ENCODE assay signal across 1 cellular context in genomic region chr1:241536969-241537368, GRCh38.
TF ChIP-seq lines count a peak whose summit lies in the region.

No MANE protein-coding gene starts in this region.

TF ChIP-seq in GM12878, 131 proteins besides CTCF, POLR2A, EP300 and RAD21:
- no peak for TF ChIP-seq ZBED1 (IDR thresholded peaks at IDR 0.05; ENCODE audit: borderline replicate concordance)
- TF ChIP-seq POLR2AphosphoS5 (IDR thresholded peaks at IDR 0.05; ENCODE audit: low read length), result no peak
- TF ChIP-seq MXI1 (IDR thresholded peaks at IDR 0.05; ENCODE audit: low read depth, low read length), result no peak
- no peak for TF ChIP-seq IRF3 (IDR thresholded peaks at IDR 0.05)
- no peak for TF ChIP-seq NFYA (IDR thresholded peaks at IDR 0.05; ENCODE audit: borderline replicate concordance, low read depth, low read length)
